ENCODE assay signal across 8 cellular contexts in genomic region chr6:149923327-149923986, GRCh38. TPM values are rescaled to one million over a fixed set of nuclear protein-coding genes. Genes with fewer than 3 reads are reported as not detected.
DNase-seq lines count a peak whose midpoint lies in the region; ATAC-seq and TF ChIP-seq lines count a peak whose summit lies in the region.

No MANE protein-coding gene starts in this region.

- H3K36me3 Mint-ChIP-seq in activated T-helper 17 cell treated with anti-CD3 and anti-CD28 coated beads, Interleukin-2, amount 50 U/mL, for 72 hours (ENCODE audit: low read depth) = no peaks in the 10 kb centered on the region

- no peaks in the 10 kb centered on the region for H3K9me3 Mint-ChIP-seq in activated T-helper 17 cell treated with anti-CD3 and anti-CD28 coated beads, Interleukin-2, amount 50 U/mL, for 72 hours

- POLR2A ChIA-PET in HEK293 (lab: Yijun Ruan, JAX) = interaction anchor here (0.6 kb wide), 1 partner anchor 27 kb away, joined by 3 read pairs; no protein-coding TSS in a partner anchor

- H3K4me3 ChIP-seq in HEK293 (ENCODE audit: low read depth, low read length) (peak overlapping the region; percentile 5; the same call in 1 of the 2 replicates), iPS-15b (ENCODE audit: low read depth, low read length) (peak overlapping the region; percentile 52), skin epidermis (peak overlapping the region; percentile 27 to 42 (median 39))

- CTCF ChIA-PET in HEK293 (lab: Yijun Ruan, JAX) = interaction anchor here (0.6 to 2.5 kb wide), 9 partner anchors 57 to 894 kb away, joined by 3 to 45 read pairs (median 4); no protein-coding TSS in a partner anchor

- H3K27me3 ChIP-seq in iPS-15b (ENCODE audit: control insufficient read depth, insufficient read depth, low read length) = peaks cover 82% of the 10 kb centered on the region

- DNase-seq in NCI-H2227 treated with DMSO at 0.1 percent for 48 hours (lab: John Stamatoyannopoulos, UW) (no peak), NCI-H187 (lab: John Stamatoyannopoulos, UW) (no peak), NCI-H1694 treated with DMSO at 0.1 percent for 48 hours (lab: John Stamatoyannopoulos, UW) (no peak)

- H3K9me3 ChIP-seq in HEK293 (ENCODE audit: control insufficient read depth, insufficient read depth, low read depth, low read length) = no peaks in the 10 kb centered on the region
- H3K9me3 ChIP-seq in iPS-15b (ENCODE audit: control insufficient read depth, insufficient read depth, low read length) = no peaks in the 10 kb centered on the region

- ATAC-seq in activated T-helper 17 cell treated with anti-CD3 and anti-CD28 coated beads, Interleukin-2, amount 50 U/mL, for 72 hours (replicated peaks) = peak; percentile 24
- no peak for ATAC-seq in GM18520 (IDR thresholded peaks at IDR 0.05; ENCODE audit: unreplicated experiment)

- H3K27ac ChIP-seq in HEK293 (ENCODE audit: extremely low read depth, low read depth, low read length) (no peak overlapping the region), skin epidermis (no peak overlapping the region)

- no peak for TF ChIP-seq CTCF in HEK293 (tag by site-specific recombination; IDR thresholded peaks at IDR 0.05)

- no peaks in the 10 kb centered on the region for H3K4me1 ChIP-seq in HEK293 (ENCODE audit: control insufficient read depth, insufficient read depth, low read length)
- H3K4me1 ChIP-seq in iPS-15b (ENCODE audit: control insufficient read depth, insufficient read depth, low read length) = no peaks in the 10 kb centered on the region

- H3K9ac ChIP-seq in iPS-15b (ENCODE audit: low read depth, low read length) = no peak overlapping the region

- H3K27ac Mint-ChIP-seq in activated T-helper 17 cell treated with anti-CD3 and anti-CD28 coated beads, Interleukin-2, amount 50 U/mL, for 72 hours = no peak overlapping the region

- no peaks in the 10 kb centered on the region for H3K36me3 ChIP-seq in HEK293 (ENCODE audit: control insufficient read depth in 2 of 2, insufficient read depth in 1 of 2, low read length in 2 of 2)
- H3K36me3 ChIP-seq in iPS-15b (ENCODE audit: control insufficient read depth, insufficient read depth, low read length) = no peaks in the 10 kb centered on the region

- H3K27me3 Mint-ChIP-seq in activated T-helper 17 cell treated with anti-CD3 and anti-CD28 coated beads, Interleukin-2, amount 50 U/mL, for 72 hours = peaks cover 62% of the 10 kb centered on the region

- H3K4me1 Mint-ChIP-seq in activated T-helper 17 cell treated with anti-CD3 and anti-CD28 coated beads, Interleukin-2, amount 50 U/mL, for 72 hours = peaks cover 18% of the 10 kb centered on the region

- peak overlapping the region; percentile 82 for H3K4me3 Mint-ChIP-seq in activated T-helper 17 cell treated with anti-CD3 and anti-CD28 coated beads, Interleukin-2, amount 50 U/mL, for 72 hours

TF ChIP-seq in HEK293, 187 proteins besides CTCF, POLR2A, EP300 and RAD21:
- TF ChIP-seq EGR2 (tag by site-specific recombination; IDR thresholded peaks at IDR 0.05; ENCODE audit: low read depth) (no peak), ELK4 (IDR thresholded peaks at IDR 0.05; ENCODE audit: borderline replicate concordance, low read depth, low read length) (no peak), ZBTB26 (tag by site-specific recombination; optimal IDR thresholded peaks at IDR 0.05) (peak; percentile 0), ZNF792 (tag by site-specific recombination; IDR thresholded peaks at IDR 0.05) (0 out of 2 replicates have a peak, but pooled peaks have one; percentile 19)

RNA-seq across cellular contexts. Expression of gene RAET1G, which starts 0.5 kb away (rescaled TPM):
- not detected for total RNA-seq in activated T-helper 17 cell treated with anti-CD3 and anti-CD28 coated beads, Interleukin-2, amount 50 U/mL, for 72 hours

RNA-seq across cellular contexts. Expression of gene ULBP2, which starts 18.4 kb away (rescaled TPM):
- not detected for total RNA-seq in activated T-helper 17 cell treated with anti-CD3 and anti-CD28 coated beads, Interleukin-2, amount 50 U/mL, for 72 hours

RNA-seq across cellular contexts. Expression of gene RAET1E, which starts 25.5 kb away (rescaled TPM):
- total RNA-seq in activated T-helper 17 cell treated with anti-CD3 and anti-CD28 coated beads, Interleukin-2, amount 50 U/mL, for 72 hours = 1 to 10 TPM in 1 of 2 donors, under 1 TPM in 1; 0.99 to 4.9 TPM

RNA-seq across cellular contexts. Expression of gene ULBP1, which starts 40.3 kb away (rescaled TPM):
- under 1 TPM; 0.35 to 0.48 TPM for total RNA-seq in activated T-helper 17 cell treated with anti-CD3 and anti-CD28 coated beads, Interleukin-2, amount 50 U/mL, for 72 hours

RNA-seq across cellular contexts. Expression of gene LRP11, which starts 59.3 kb away (rescaled TPM):
- 1 to 10 TPM; 6.5 to 9.6 TPM for total RNA-seq in activated T-helper 17 cell treated with anti-CD3 and anti-CD28 coated beads, Interleukin-2, amount 50 U/mL, for 72 hours
